2 cellular contexts compared by ENCODE assay signal in genomic region chr17:18037482-18037881, GRCh38.
TF ChIP-seq lines count a peak whose summit lies in the region.

No MANE protein-coding gene starts in this region.

TF ChIP-seq in SK-N-SH, 30 proteins besides CTCF, POLR2A, EP300 and RAD21 (continued from another document):
- no peak for TF ChIP-seq IRF3 (IDR thresholded peaks at IDR 0.05; ENCODE audit: low read depth, low read length)
- no peak for TF ChIP-seq GABPA (IDR thresholded peaks at IDR 0.05; ENCODE audit: low read depth)
- no peak for TF ChIP-seq ZBTB33 (IDR thresholded peaks at IDR 0.05; ENCODE audit: borderline replicate concordance, low read depth)
- no peak for TF ChIP-seq NFIC (IDR thresholded peaks at IDR 0.05; ENCODE audit: borderline replicate concordance)
- no peak for TF ChIP-seq RFX5 (IDR thresholded peaks at IDR 0.05; ENCODE audit: low read length)
- TF ChIP-seq FOSL2 (IDR thresholded peaks at IDR 0.05; ENCODE audit: borderline replicate concordance, low read depth): no peak
- TF ChIP-seq NRF1 (IDR thresholded peaks at IDR 0.05; ENCODE audit: low read depth, low read length): no peak
- TF ChIP-seq EZH2phosphoT487 (IDR thresholded peaks at IDR 0.05; ENCODE audit: borderline replicate concordance, low read depth): no peak
- no peak for TF ChIP-seq ELF1 (IDR thresholded peaks at IDR 0.05)
- no peak for TF ChIP-seq REST (IDR thresholded peaks at IDR 0.05; ENCODE audit: low read depth, low read length)
- no peak for TF ChIP-seq RCOR1 (IDR thresholded peaks at IDR 0.05; ENCODE audit: low read length)
- TF ChIP-seq USF2 (IDR thresholded peaks at IDR 0.05; ENCODE audit: borderline replicate concordance, low read depth, low read length): no peak

TF ChIP-seq in SK-N-SH treated with all-trans-retinoic acid at 6 μM for 48 hours, 23 proteins besides CTCF, POLR2A, EP300 and RAD21 (continued from another document):
- no peak for TF ChIP-seq ISL1 (CRISPR knock-in tag; IDR thresholded peaks at IDR 0.05)
- no peak for TF ChIP-seq ZFP30 (CRISPR knock-in tag; IDR thresholded peaks at IDR 0.05)
- no peak for TF ChIP-seq POU6F1 (CRISPR knock-in tag; IDR thresholded peaks at IDR 0.05; ENCODE audit: borderline replicate concordance, low read depth)
- TF ChIP-seq RARB (CRISPR knock-in tag; IDR thresholded peaks at IDR 0.05): no peak
- no peak for TF ChIP-seq CSRNP3 (CRISPR knock-in tag; IDR thresholded peaks at IDR 0.05)
- no peak for TF ChIP-seq ZNF8 (CRISPR knock-in tag; IDR thresholded peaks at IDR 0.05)
- TF ChIP-seq TOX (CRISPR knock-in tag; IDR thresholded peaks at IDR 0.05; ENCODE audit: borderline replicate concordance): no peak
- TF ChIP-seq SNAI2 (CRISPR knock-in tag; IDR thresholded peaks at IDR 0.05): no peak
- no peak for TF ChIP-seq TSHZ2 (CRISPR knock-in tag; IDR thresholded peaks at IDR 0.05)
- TF ChIP-seq TCF4 (CRISPR knock-in tag; IDR thresholded peaks at IDR 0.05; ENCODE audit: borderline replicate concordance): no peak
TF ChIP-seq in SK-N-SH treated with all-trans-retinoic acid at 6 μM for 48 hours: peak in this region for 0.
